In the genomic region with DNA sequence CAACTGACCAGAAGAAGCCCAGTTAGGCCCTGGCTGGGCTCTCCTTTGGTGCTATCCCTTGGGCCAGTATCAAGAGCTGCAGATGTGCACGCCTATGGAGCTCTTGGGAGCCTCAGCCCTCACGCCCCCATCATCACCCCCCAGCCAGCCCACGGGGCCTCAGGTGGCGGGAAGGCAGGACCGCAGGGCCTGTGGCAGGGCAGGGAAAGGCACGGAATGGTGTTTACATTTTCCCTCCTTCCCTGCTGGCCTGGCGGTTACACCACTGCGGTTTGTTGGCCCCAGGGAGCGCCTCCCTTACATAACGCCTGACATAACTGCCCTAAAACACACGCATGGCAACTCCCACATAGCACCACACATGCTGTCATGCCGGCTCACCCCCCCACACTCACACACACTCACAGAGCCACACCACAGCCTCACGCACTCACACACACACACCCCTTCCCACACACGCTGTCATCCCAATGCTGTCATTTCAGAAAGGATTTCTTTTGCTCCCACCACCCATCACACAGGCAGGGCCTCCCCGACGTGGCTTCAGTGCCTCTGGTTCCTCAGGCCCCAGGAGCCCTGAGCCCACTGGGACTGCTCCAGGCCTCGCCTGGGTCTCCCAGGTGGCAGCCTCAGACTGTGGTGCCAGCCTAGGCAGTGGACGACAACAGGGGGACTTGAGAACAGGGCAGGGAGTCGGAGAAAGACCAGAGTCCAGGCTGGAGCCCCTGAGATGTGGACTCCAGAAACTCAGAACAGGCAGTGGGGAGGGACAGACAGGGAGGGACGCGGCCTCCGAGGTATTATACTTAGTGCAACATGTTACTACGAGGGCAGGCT, we compare ENCODE assay signal across 1 cellular context.
A peak's percentile ranks its signal among the peaks of the same experiment; 100 is the strongest.
TF ChIP-seq lines count a peak whose summit lies in the region.

No MANE protein-coding gene starts in this region.

TF ChIP-seq in HepG2, 621 proteins besides CTCF, POLR2A, EP300 and RAD21 (continued from another document and continues in another):
- peak; percentile 85; the same call in 1 of the 2 replicates for TF ChIP-seq HMG20A (CRISPR knock-in tag; IDR thresholded peaks at IDR 0.05; ENCODE audit: borderline replicate concordance)
- peak; percentile 63 for TF ChIP-seq ZZZ3 (CRISPR knock-in tag; IDR thresholded peaks at IDR 0.05; ENCODE audit: borderline replicate concordance)
- TF ChIP-seq, protein P1, sequence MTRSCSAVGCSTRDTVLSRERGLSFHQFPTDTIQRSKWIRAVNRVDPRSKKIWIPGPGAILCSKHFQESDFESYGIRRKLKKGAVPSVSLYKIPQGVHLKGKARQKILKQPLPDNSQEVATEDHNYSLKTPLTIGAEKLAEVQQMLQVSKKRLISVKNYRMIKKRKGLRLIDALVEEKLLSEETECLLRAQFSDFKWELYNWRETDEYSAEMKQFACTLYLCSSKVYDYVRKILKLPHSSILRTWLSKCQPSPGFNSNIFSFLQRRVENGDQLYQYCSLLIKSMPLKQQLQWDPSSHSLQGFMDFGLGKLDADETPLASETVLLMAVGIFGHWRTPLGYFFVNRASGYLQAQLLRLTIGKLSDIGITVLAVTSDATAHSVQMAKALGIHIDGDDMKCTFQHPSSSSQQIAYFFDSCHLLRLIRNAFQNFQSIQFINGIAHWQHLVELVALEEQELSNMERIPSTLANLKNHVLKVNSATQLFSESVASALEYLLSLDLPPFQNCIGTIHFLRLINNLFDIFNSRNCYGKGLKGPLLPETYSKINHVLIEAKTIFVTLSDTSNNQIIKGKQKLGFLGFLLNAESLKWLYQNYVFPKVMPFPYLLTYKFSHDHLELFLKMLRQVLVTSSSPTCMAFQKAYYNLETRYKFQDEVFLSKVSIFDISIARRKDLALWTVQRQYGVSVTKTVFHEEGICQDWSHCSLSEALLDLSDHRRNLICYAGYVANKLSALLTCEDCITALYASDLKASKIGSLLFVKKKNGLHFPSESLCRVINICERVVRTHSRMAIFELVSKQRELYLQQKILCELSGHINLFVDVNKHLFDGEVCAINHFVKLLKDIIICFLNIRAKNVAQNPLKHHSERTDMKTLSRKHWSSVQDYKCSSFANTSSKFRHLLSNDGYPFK (CRISPR knock-in tag; IDR thresholded peaks at IDR 0.05; ENCODE audit: borderline replicate concordance): peak; percentile 84; the same call in 1 of the 2 replicates
- peak; percentile 90; the same call in 1 of the 2 replicates for TF ChIP-seq ZNF230 (CRISPR knock-in tag; IDR thresholded peaks at IDR 0.05)
- TF ChIP-seq, protein P2, sequence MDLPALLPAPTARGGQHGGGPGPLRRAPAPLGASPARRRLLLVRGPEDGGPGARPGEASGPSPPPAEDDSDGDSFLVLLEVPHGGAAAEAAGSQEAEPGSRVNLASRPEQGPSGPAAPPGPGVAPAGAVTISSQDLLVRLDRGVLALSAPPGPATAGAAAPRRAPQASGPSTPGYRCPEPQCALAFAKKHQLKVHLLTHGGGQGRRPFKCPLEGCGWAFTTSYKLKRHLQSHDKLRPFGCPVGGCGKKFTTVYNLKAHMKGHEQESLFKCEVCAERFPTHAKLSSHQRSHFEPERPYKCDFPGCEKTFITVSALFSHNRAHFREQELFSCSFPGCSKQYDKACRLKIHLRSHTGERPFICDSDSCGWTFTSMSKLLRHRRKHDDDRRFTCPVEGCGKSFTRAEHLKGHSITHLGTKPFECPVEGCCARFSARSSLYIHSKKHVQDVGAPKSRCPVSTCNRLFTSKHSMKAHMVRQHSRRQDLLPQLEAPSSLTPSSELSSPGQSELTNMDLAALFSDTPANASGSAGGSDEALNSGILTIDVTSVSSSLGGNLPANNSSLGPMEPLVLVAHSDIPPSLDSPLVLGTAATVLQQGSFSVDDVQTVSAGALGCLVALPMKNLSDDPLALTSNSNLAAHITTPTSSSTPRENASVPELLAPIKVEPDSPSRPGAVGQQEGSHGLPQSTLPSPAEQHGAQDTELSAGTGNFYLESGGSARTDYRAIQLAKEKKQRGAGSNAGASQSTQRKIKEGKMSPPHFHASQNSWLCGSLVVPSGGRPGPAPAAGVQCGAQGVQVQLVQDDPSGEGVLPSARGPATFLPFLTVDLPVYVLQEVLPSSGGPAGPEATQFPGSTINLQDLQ (CRISPR knock-in tag; IDR thresholded peaks at IDR 0.05): 0 out of 2 replicates have a peak, but pooled peaks have one; percentile 40
- no peak; the same call in 1 of the 2 replicates for TF ChIP-seq AKAP8 (CRISPR knock-in tag; IDR thresholded peaks at IDR 0.05)
- TF ChIP-seq ETV5 (CRISPR knock-in tag; IDR thresholded peaks at IDR 0.05; ENCODE audit: borderline replicate concordance): 0 out of 2 replicates have a peak, but pooled peaks have one; percentile 32
- TF ChIP-seq STAT5B (CRISPR knock-in tag; IDR thresholded peaks at IDR 0.05): no peak
- peak; percentile 48; the same call in 1 of the 2 replicates for TF ChIP-seq DR1 (CRISPR knock-in tag; IDR thresholded peaks at IDR 0.05)
- peak; percentile 53; the same call in 1 of the 2 replicates for TF ChIP-seq CREM (IDR thresholded peaks at IDR 0.05)
- TF ChIP-seq CREM (CRISPR knock-in tag; IDR thresholded peaks at IDR 0.05): no peak
- TF ChIP-seq ZNF703 (CRISPR knock-in tag; IDR thresholded peaks at IDR 0.05; ENCODE audit: borderline replicate concordance): no peak
- TF ChIP-seq MATR3 (CRISPR knock-in tag; IDR thresholded peaks at IDR 0.05): no peak
- TF ChIP-seq ZBTB8A (CRISPR knock-in tag; IDR thresholded peaks at IDR 0.05; ENCODE audit: borderline replicate concordance, low read depth): 0 out of 2 replicates have a peak, but pooled peaks have one; percentile 26
- TF ChIP-seq MAF1 (CRISPR knock-in tag; IDR thresholded peaks at IDR 0.05; ENCODE audit: borderline replicate concordance): no peak
- TF ChIP-seq ZNF720 (CRISPR knock-in tag; IDR thresholded peaks at IDR 0.05): peak; percentile 75; the same call in 1 of the 2 replicates
- no peak for TF ChIP-seq NCOA5 (CRISPR knock-in tag; IDR thresholded peaks at IDR 0.05)
- no peak for TF ChIP-seq CREBL2 (CRISPR knock-in tag; IDR thresholded peaks at IDR 0.05; ENCODE audit: borderline replicate concordance)
- 0 out of 2 replicates have a peak, but pooled peaks have one; percentile 33 for TF ChIP-seq GATA4 (IDR thresholded peaks at IDR 0.05; ENCODE audit: borderline replicate concordance, low read depth)
- TF ChIP-seq SMARCE1 (IDR thresholded peaks at IDR 0.05; ENCODE audit: borderline replicate concordance): no peak
- TF ChIP-seq, protein P3, sequence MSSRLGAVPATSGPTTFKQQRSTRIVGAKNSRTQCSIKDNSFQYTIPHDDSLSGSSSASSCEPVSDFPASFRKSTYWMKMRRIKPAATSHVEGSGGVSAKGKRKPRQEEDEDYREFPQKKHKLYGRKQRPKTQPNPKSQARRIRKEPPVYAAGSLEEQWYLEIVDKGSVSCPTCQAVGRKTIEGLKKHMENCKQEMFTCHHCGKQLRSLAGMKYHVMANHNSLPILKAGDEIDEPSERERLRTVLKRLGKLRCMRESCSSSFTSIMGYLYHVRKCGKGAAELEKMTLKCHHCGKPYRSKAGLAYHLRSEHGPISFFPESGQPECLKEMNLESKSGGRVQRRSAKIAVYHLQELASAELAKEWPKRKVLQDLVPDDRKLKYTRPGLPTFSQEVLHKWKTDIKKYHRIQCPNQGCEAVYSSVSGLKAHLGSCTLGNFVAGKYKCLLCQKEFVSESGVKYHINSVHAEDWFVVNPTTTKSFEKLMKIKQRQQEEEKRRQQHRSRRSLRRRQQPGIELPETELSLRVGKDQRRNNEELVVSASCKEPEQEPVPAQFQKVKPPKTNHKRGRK (CRISPR knock-in tag; IDR thresholded peaks at IDR 0.05): 0 out of 2 replicates have a peak, but pooled peaks have one; percentile 71
- TF ChIP-seq IRF2 (CRISPR knock-in tag; IDR thresholded peaks at IDR 0.05): peak; percentile 79
- TF ChIP-seq KLF15 (CRISPR knock-in tag; IDR thresholded peaks at IDR 0.05; ENCODE audit: borderline replicate concordance): peak; percentile 71; the same call in 1 of the 2 replicates
- TF ChIP-seq ZBTB34 (CRISPR knock-in tag; IDR thresholded peaks at IDR 0.05): peak; percentile 32; the same call in 1 of the 2 replicates
- TF ChIP-seq, protein P4, sequence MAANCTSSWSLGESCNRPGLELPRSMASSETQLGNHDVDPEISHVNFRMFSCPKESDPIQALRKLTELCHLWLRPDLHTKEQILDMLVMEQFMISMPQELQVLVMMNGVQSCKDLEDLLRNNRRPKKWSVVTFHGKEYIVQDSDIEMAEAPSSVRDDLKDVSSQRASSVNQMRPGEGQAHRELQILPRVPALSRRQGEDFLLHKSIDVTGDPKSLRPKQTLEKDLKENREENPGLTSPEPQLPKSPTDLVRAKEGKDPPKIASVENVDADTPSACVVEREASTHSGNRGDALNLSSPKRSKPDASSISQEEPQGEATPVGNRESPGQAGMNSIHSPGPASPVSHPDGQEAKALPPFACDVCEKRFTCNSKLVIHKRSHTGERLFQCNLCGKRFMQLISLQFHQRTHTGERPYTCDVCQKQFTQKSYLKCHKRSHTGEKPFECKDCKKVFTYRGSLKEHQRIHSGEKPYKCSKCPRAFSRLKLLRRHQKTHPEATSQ (CRISPR knock-in tag; IDR thresholded peaks at IDR 0.05; ENCODE audit: borderline replicate concordance): no peak
- TF ChIP-seq HMGXB4 (CRISPR knock-in tag; IDR thresholded peaks at IDR 0.05; ENCODE audit: borderline replicate concordance in 1 of 2, low read depth in 1 of 2): peak; percentile 33 to 75; a peak in 2 of 4 replicates
- TF ChIP-seq ZNF776 (CRISPR knock-in tag; IDR thresholded peaks at IDR 0.05): peak; percentile 96
- TF ChIP-seq, protein P5, sequence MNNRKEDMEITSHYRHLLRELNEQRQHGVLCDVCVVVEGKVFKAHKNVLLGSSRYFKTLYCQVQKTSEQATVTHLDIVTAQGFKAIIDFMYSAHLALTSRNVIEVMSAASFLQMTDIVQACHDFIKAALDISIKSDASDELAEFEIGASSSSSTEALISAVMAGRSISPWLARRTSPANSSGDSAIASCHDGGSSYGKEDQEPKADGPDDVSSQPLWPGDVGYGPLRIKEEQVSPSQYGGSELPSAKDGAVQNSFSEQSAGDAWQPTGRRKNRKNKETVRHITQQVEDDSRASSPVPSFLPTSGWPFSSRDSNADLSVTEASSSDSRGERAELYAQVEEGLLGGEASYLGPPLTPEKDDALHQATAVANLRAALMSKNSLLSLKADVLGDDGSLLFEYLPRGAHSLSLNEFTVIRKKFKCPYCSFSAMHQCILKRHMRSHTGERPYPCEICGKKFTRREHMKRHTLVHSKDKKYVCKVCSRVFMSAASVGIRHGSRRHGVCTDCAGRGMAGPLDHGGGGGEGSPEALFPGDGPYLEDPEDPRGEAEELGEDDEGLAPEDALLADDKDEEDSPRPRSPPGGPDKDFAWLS (CRISPR knock-in tag; IDR thresholded peaks at IDR 0.05; ENCODE audit: borderline replicate concordance): 0 out of 2 replicates have a peak, but pooled peaks have one; percentile 29
- TF ChIP-seq ZNF607 (CRISPR knock-in tag; IDR thresholded peaks at IDR 0.05; ENCODE audit: borderline replicate concordance): peak; percentile 80
- 0 out of 2 replicates have a peak, but pooled peaks have one; percentile 78 for TF ChIP-seq ZNF205 (CRISPR knock-in tag; IDR thresholded peaks at IDR 0.05)
- peak; percentile 66; the same call in 1 of the 2 replicates for TF ChIP-seq ZSCAN29 (CRISPR knock-in tag; conservative IDR thresholded peaks at IDR 0.05)
- TF ChIP-seq, protein P6, sequence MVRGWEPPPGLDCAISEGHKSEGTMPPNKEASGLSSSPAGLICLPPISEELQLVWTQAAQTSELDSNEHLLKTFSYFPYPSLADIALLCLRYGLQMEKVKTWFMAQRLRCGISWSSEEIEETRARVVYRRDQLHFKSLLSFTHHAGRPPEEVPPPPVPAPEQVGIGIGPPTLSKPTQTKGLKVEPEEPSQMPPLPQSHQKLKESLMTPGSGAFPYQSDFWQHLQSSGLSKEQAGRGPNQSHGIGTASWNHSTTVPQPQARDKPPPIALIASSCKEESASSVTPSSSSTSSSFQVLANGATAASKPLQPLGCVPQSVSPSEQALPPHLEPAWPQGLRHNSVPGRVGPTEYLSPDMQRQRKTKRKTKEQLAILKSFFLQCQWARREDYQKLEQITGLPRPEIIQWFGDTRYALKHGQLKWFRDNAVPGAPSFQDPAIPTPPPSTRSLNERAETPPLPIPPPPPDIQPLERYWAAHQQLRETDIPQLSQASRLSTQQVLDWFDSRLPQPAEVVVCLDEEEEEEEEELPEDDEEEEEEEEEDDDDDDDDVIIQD (CRISPR knock-in tag; IDR thresholded peaks at IDR 0.05; ENCODE audit: low read depth): peak; percentile 17; the same call in 1 of the 2 replicates
- TF ChIP-seq PAWR (CRISPR knock-in tag; IDR thresholded peaks at IDR 0.05; ENCODE audit: borderline replicate concordance): no peak
- TF ChIP-seq, protein P7, sequence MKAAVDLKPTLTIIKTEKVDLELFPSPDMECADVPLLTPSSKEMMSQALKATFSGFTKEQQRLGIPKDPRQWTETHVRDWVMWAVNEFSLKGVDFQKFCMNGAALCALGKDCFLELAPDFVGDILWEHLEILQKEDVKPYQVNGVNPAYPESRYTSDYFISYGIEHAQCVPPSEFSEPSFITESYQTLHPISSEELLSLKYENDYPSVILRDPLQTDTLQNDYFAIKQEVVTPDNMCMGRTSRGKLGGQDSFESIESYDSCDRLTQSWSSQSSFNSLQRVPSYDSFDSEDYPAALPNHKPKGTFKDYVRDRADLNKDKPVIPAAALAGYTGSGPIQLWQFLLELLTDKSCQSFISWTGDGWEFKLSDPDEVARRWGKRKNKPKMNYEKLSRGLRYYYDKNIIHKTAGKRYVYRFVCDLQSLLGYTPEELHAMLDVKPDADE (CRISPR knock-in tag; IDR thresholded peaks at IDR 0.05): no peak
- no peak for TF ChIP-seq ZSCAN30 (CRISPR knock-in tag; IDR thresholded peaks at IDR 0.05)
- TF ChIP-seq PRPF4 (IDR thresholded peaks at IDR 0.05; ENCODE audit: low read depth, low read length, poor library complexity, severe bottlenecking): no peak
